Comparison of ENCODE assay signal across 9 cellular contexts in the genomic region with DNA sequence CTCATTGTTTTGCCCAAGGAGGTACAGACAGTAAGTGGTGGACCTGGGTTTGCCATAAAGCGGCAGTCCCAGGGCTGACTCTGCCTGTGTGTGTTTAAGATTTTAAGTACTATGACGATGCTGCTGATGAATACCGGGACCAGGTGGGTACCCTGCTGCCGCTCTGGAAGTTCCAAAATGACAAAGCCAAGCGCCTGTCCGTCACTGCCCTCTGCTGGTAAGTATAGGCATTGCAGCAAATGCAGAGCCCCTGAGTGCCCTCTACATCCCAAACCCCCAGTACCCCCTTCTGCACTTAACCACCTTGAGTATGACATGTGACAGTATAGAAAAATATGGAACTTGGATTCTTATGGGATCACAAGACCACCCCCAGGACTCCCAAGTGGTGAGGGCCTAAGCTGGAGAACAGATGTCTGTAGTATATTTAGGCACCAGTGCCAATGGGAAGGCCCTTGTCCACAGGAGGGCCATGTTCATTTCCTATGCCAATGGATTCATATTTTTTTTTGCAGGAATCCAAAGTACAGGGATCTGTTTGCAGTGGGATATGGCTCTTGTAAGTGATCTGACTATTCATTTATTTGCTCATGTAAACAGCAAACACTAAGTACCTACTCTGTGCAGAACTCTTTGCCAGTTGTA. TPM values are rescaled to one million over a fixed set of nuclear protein-coding genes. Genes with fewer than 3 reads are reported as not detected.
A peak's percentile ranks its signal among the peaks of the same experiment; 100 is the strongest.
DNase-seq lines count a peak whose midpoint lies in the region; ATAC-seq, FAIRE-seq and TF ChIP-seq lines count a peak whose summit lies in the region.
"Had no signal": no experiment of that assay in that cellular context is flagged by ENCODE, and none has a peak within 500 bp of the region (broad histone marks: within the 10 kb centered on the region; RNA-seq: fewer than 3 reads in every experiment).

No MANE protein-coding gene starts in this region.

- H3K14ac ChIP-seq in H1 (ENCODE audit: insufficient read length), result no peak overlapping the region

- 0 out of 7 replicates have a peak, but pooled peaks cover 0 to 3% (median 0%) of the 10 kb centered on the region in 4 experiments for H3K4me1 ChIP-seq in H1 (replicated peaks in 1 of 4; ENCODE audit: control insufficient read depth in 3 of 4, insufficient read depth in 4 of 4, low read length in 3 of 4)

- no peak overlapping the region for H4K5ac ChIP-seq in H1 (ENCODE audit: insufficient read length, low read depth, low read length)

- TF ChIP-seq EP300 in H1 (IDR thresholded peaks at IDR 0.05; ENCODE audit: borderline replicate concordance in 1 of 2, low read depth in 2 of 2, low read length in 2 of 2), result no peak

- no peak overlapping the region for H3K18ac ChIP-seq in H1 (ENCODE audit: extremely low read depth, low read length)

- no peak for TF ChIP-seq POLR2A in H1 (IDR thresholded peaks at IDR 0.05; ENCODE audit: control extremely low read depth in 1 of 2, low read depth in 2 of 2, low read length in 2 of 2)

- H2BK20ac ChIP-seq in H1 (ENCODE audit: low read length), result no peak overlapping the region

- H4K91ac ChIP-seq in H1 (replicated peaks; ENCODE audit: insufficient read length, low read length), result no peak overlapping the region

- H2AK5ac ChIP-seq in H1 (ENCODE audit: low read depth, low read length), result no peak overlapping the region

- ATAC-seq in GM21447 (IDR thresholded peaks at IDR 0.05; ENCODE audit: unreplicated experiment) (peak; percentile 55), GM21723 (IDR thresholded peaks at IDR 0.05; ENCODE audit: unreplicated experiment) (no peak)
- ATAC-seq in naive thymus-derived CD8-positive, alpha-beta T cell, result peak; percentile 77 to 82
- peak; percentile 76 for ATAC-seq in stimulated activated memory B cell treated with anti-CD40 and anti-IgM and Interleukin-4, amounts not matched to agents 10 μg/mL and 1 μg/mL and 100 μg/mL, for 72 hours

- POLR2A ChIA-PET in H1 (lab: Charles Lee; ENCODE audit: partially characterized antibody), result no interaction called here
- POLR2A ChIA-PET in naive thymus-derived CD8-positive, alpha-beta T cell (lab: Charles Lee), result no interaction called here

- TF ChIP-seq CTCF in H1 (IDR thresholded peaks at IDR 0.05; ENCODE audit: control extremely low read depth in 1 of 3, insufficient read depth in 1 of 3, low read depth in 1 of 3, low read length in 3 of 3), result peak; percentile 90 to 97 (median 96)

- H3K9me3 ChIP-seq in H1 (ENCODE audit: insufficient read depth in 2 of 2, low read depth in 1 of 2, low read length in 1 of 2), result no peaks in the 10 kb centered on the region

- H3K4me3 ChIP-seq in H1 (ENCODE audit: extremely low read depth in 1 of 4, insufficient read depth in 2 of 4, low read depth in 3 of 4, low read length in 4 of 4), result no peak overlapping the region

- no peak overlapping the region for H3K27ac Mint-ChIP-seq in naive thymus-derived CD8-positive, alpha-beta T cell
- H3K27ac Mint-ChIP-seq in stimulated activated memory B cell treated with anti-CD40 and anti-IgM and Interleukin-4, amounts not matched to agents 10 μg/mL and 1 μg/mL and 100 μg/mL, for 72 hours, result no peak overlapping the region
- H3K27ac Mint-ChIP-seq: stimulated activated naive CD8-positive, alpha-beta T cell treated with anti-CD3 and anti-CD28 coated beads, Interleukin-15, Interleukin-2, amounts not matched to agents 100 ng/mL and 50 ng/mL, for 24 hours had no signal

- no peak overlapping the region for H3K23ac ChIP-seq in H1 (ENCODE audit: insufficient read length)

- H3K27me3 Mint-ChIP-seq in naive thymus-derived CD8-positive, alpha-beta T cell, result peaks cover 4 to 31% (median 12%) of the 10 kb centered on the region in 5 donors
- H3K27me3 Mint-ChIP-seq in stimulated activated memory B cell treated with anti-CD40 and anti-IgM and Interleukin-4, amounts not matched to agents 10 μg/mL and 1 μg/mL and 100 μg/mL, for 72 hours, result peaks cover 43% of the 10 kb centered on the region

- 12% methylated on average over 6 of the region's 6 CpGs; no CpG with 5 or more reads in 1 of the 2 experiments for WGBS in H1 (ENCODE audit: extremely low coverage in 1 of 2, insufficient coverage in 1 of 2, insufficient read length in 1 of 2, insufficient replicate concordance in 2 of 2, low coverage in 1 of 2, low lambda C conversion rate in 2 of 2, missing lambda C conversion rate in 1 of 2), 2 experiments

- H3K56ac ChIP-seq in H1 (replicated peaks; ENCODE audit: insufficient read length, low read depth, low read length), result no peak overlapping the region

- no peak overlapping the region for H3K4me3 Mint-ChIP-seq in naive thymus-derived CD8-positive, alpha-beta T cell
- no peak overlapping the region for H3K4me3 Mint-ChIP-seq in stimulated activated memory B cell treated with anti-CD40 and anti-IgM and Interleukin-4, amounts not matched to agents 10 μg/mL and 1 μg/mL and 100 μg/mL, for 72 hours
- H3K4me3 Mint-ChIP-seq: stimulated activated naive CD8-positive, alpha-beta T cell treated with anti-CD3 and anti-CD28 coated beads, Interleukin-15, Interleukin-2, amounts not matched to agents 100 ng/mL and 50 ng/mL, for 24 hours had no signal

- peaks cover 0 to 2% (median 0%) of the 10 kb centered on the region in 3 donors for H3K36me3 Mint-ChIP-seq in naive thymus-derived CD8-positive, alpha-beta T cell
- H3K36me3 Mint-ChIP-seq in stimulated activated memory B cell treated with anti-CD40 and anti-IgM and Interleukin-4, amounts not matched to agents 10 μg/mL and 1 μg/mL and 100 μg/mL, for 72 hours, result no peaks in the 10 kb centered on the region

- H3K79me2 ChIP-seq in H1 (ENCODE audit: control insufficient read depth in 1 of 2, insufficient read depth in 2 of 2, low read length in 2 of 2), result no peaks in the 10 kb centered on the region

- no peaks in the 10 kb centered on the region for H3K79me1 ChIP-seq in H1 (ENCODE audit: low read depth, low read length)

- H3K27me3 ChIP-seq in H1 (replicated peaks in 1 of 4; ENCODE audit: control insufficient read depth in 3 of 4, extremely low read depth in 1 of 4, insufficient read depth in 3 of 4, low read length in 3 of 4), result no peaks in the 10 kb centered on the region; a peak in 1 of 7 replicates

- H4K8ac ChIP-seq in H1 (ENCODE audit: extremely low read depth, insufficient read depth, low read length), result no peak overlapping the region

- peak; percentile 75 for FAIRE-seq in H1 (lab: Jason Lieb, UNC)

- H3K4me2 ChIP-seq in H1 (ENCODE audit: insufficient read depth in 1 of 2, low read depth in 2 of 2, low read length in 2 of 2), result no peak overlapping the region

- H3K4me1 Mint-ChIP-seq in naive thymus-derived CD8-positive, alpha-beta T cell, result peaks cover 0 to 2% (median 0%) of the 10 kb centered on the region in 4 donors
- no peaks in the 10 kb centered on the region for H3K4me1 Mint-ChIP-seq in stimulated activated memory B cell treated with anti-CD40 and anti-IgM and Interleukin-4, amounts not matched to agents 10 μg/mL and 1 μg/mL and 100 μg/mL, for 72 hours

- H3K9ac ChIP-seq in H1 (replicated peaks in 1 of 4; ENCODE audit: extremely low read depth in 1 of 4, low read depth in 3 of 4, low read length in 3 of 4), result no peak overlapping the region

- no peaks in the 10 kb centered on the region for H3K36me3 ChIP-seq in H1 (ENCODE audit: control insufficient read depth in 2 of 4, insufficient read depth in 4 of 4, low read length in 3 of 4)

- H2BK15ac ChIP-seq in H1 (ENCODE audit: low read length), result no peak overlapping the region

- H4K20me1 ChIP-seq in H1 (replicated peaks in 1 of 2; ENCODE audit: control insufficient read depth in 1 of 2, insufficient read depth in 2 of 2, low read length in 2 of 2), result no peaks in the 10 kb centered on the region

- TF ChIP-seq RAD21 in H1 (IDR thresholded peaks at IDR 0.05 in 1 of 2, conservative IDR thresholded peaks at IDR 0.05 in 1 of 2; ENCODE audit: low read depth in 2 of 2, low read length in 2 of 2), result peak; percentile 92 to 93

- H2AFZ ChIP-seq in H1 (ENCODE audit: low read length), result no peak overlapping the region

- no peak overlapping the region for H3K27ac ChIP-seq in H1 (ENCODE audit: low read depth, low read length)

- no peak overlapping the region for H2BK5ac ChIP-seq in H1 (ENCODE audit: low read depth, low read length)

- H3K9me3 Mint-ChIP-seq in naive thymus-derived CD8-positive, alpha-beta T cell, result no peaks in the 10 kb centered on the region
- no peaks in the 10 kb centered on the region for H3K9me3 Mint-ChIP-seq in stimulated activated memory B cell treated with anti-CD40 and anti-IgM and Interleukin-4, amounts not matched to agents 10 μg/mL and 1 μg/mL and 100 μg/mL, for 72 hours
- H3K9me3 Mint-ChIP-seq: stimulated activated naive CD8-positive, alpha-beta T cell treated with anti-CD3 and anti-CD28 coated beads, Interleukin-15, Interleukin-2, amounts not matched to agents 100 ng/mL and 50 ng/mL, for 24 hours had no signal

- CTCF ChIA-PET in H1 (lab: Charles Lee; ENCODE audit: partially characterized antibody), result interaction anchor here (0.7 to 8.8 kb wide), 47 partner anchors 10 to 166 kb away, joined by 3 to 114 read pairs (median 5); a partner anchor contains a TSS

- H3K4ac ChIP-seq in H1 (replicated peaks; ENCODE audit: insufficient read length, low read depth, low read length), result no peak overlapping the region

- no peaks in the 10 kb centered on the region for H3K23me2 ChIP-seq in H1 (ENCODE audit: low read depth, low read length)

- H2BK12ac ChIP-seq in H1 (ENCODE audit: low read depth, low read length), result no peak overlapping the region

- no peak overlapping the region for H2BK120ac ChIP-seq in H1 (replicated peaks; ENCODE audit: low read depth, low read length)

- DNase-seq in Ammon's horn (ENCODE audit: low spot score), result peak; percentile 72
- peak; percentile 27 for DNase-seq in NCI-H460 (ENCODE audit: extremely low read depth, low read depth)
- peak; percentile 23 to 60 for DNase-seq in activated CD8-positive, alpha-beta memory T cell treated with anti-CD3 and anti-CD28 coated beads for 1 hour (ENCODE audit: extremely low read depth in 1 of 2, low read depth in 1 of 2)
- DNase-seq in H1 (ENCODE audit: low read depth in 1 of 2, low spot score in 2 of 2), result peak in 1 of 2 experiments; percentile 91
- DNase-seq in naive thymus-derived CD8-positive, alpha-beta T cell, result peak; percentile 50 to 81 (median 70)

RNA-seq across cellular contexts. Expression of a gene that starts 22.0 kb away (rescaled TPM):
- not detected in 2 replicates for total RNA-seq in NCI-H460 (2014; rRNA removed; shearing (Covaris generic))
- not detected in 2 replicates for polyA plus RNA-seq in NCI-H460 (2014; cell fraction: nucleus; rRNA removed)
- total RNA-seq in H1 (2021; fragmentation: NEBNext Ultra II Directional; extraction: Animal tissue kit (Norgen Biotek cat#: 25700)), result 12.2 and 14.1 TPM in 2 replicates
- polyA plus RNA-seq in H1 (2011; rRNA removed), result 49.4 and 60.4 TPM in 2 replicates
- polyA plus RNA-seq in H1 (2011; cell fraction: cytosol; rRNA removed), result 29.2 TPM
- 23.2 TPM for polyA plus RNA-seq in H1 (2011; cell fraction: nucleus; rRNA removed)
- 9.7 to 24.6 TPM (median 19.1 TPM) in 4 replicates for polyA plus RNA-seq in H1 (2012, experiment 1 of 2)
- polyA plus RNA-seq in H1 (2012, experiment 2 of 2), result 20.1 TPM
- 15.4 TPM for polyA plus RNA-seq in H1 (2013, experiment 1 of 2)
- polyA plus RNA-seq in H1 (2013, experiment 2 of 2), result 15.5 TPM
- 3.8 and 8.2 TPM in 2 replicates for polyA minus RNA-seq in H1 (2011; rRNA and poly(A)+ RNA removed)
- 6.1 TPM for polyA minus RNA-seq in H1 (2011; cell fraction: cytosol; rRNA and poly(A)+ RNA removed)
- 7.1 TPM for polyA minus RNA-seq in H1 (2011; cell fraction: nucleus; rRNA and poly(A)+ RNA removed)
- under 1 TPM in 1 of 2 experiments, not detected in 1; 0.36 TPM for total RNA-seq in naive thymus-derived CD8-positive, alpha-beta T cell
- under 1 TPM; 0.19 to 0.24 (median 0.21) TPM for polyA plus RNA-seq in naive thymus-derived CD8-positive, alpha-beta T cell

RNA-seq across cellular contexts. Expression of a gene that starts 42.1 kb away (rescaled TPM):
- 0.25 TPM in 1 of 2 replicates, not detected in the other for total RNA-seq in NCI-H460 (2014; rRNA removed; shearing (Covaris generic))
- polyA plus RNA-seq in NCI-H460 (2014; cell fraction: nucleus; rRNA removed), result 0.35 TPM in 1 of 2 replicates, not detected in the other
- 0.37 and 1.1 TPM in 2 replicates for total RNA-seq in H1 (2021; fragmentation: NEBNext Ultra II Directional; extraction: Animal tissue kit (Norgen Biotek cat#: 25700))
- 0.35 and 0.54 TPM in 2 replicates for polyA plus RNA-seq in H1 (2011; rRNA removed)
- 0.54 TPM for polyA plus RNA-seq in H1 (2011; cell fraction: cytosol; rRNA removed)
- polyA plus RNA-seq in H1 (2011; cell fraction: nucleus; rRNA removed), result 2.5 TPM
- 0.36 to 1.1 TPM (median 0.81 TPM) in 4 replicates for polyA plus RNA-seq in H1 (2012, experiment 1 of 2)
- not detected for polyA plus RNA-seq in H1 (2012, experiment 2 of 2)
- polyA plus RNA-seq in H1 (2013, experiment 1 of 2), result 0.24 TPM
- 0.13 TPM for polyA plus RNA-seq in H1 (2013, experiment 2 of 2)
- 0.32 and 1.1 TPM in 2 replicates for polyA minus RNA-seq in H1 (2011; rRNA and poly(A)+ RNA removed)
- polyA minus RNA-seq in H1 (2011; cell fraction: cytosol; rRNA and poly(A)+ RNA removed), result not detected
- 1.00 TPM for polyA minus RNA-seq in H1 (2011; cell fraction: nucleus; rRNA and poly(A)+ RNA removed)
- total RNA-seq in naive thymus-derived CD8-positive, alpha-beta T cell, result not detected
- polyA plus RNA-seq in naive thymus-derived CD8-positive, alpha-beta T cell, result not detected

RNA-seq across cellular contexts. Expression of a gene that starts 42.4 kb away (rescaled TPM):
- total RNA-seq in NCI-H460 (2014; rRNA removed; shearing (Covaris generic)), result 7.7 and 9.3 TPM in 2 replicates
- polyA plus RNA-seq in NCI-H460 (2014; cell fraction: nucleus; rRNA removed), result 13.6 and 16.0 TPM in 2 replicates
- 10.4 and 10.6 TPM in 2 replicates for total RNA-seq in H1 (2021; fragmentation: NEBNext Ultra II Directional; extraction: Animal tissue kit (Norgen Biotek cat#: 25700))
- 7.7 and 8.8 TPM in 2 replicates for polyA plus RNA-seq in H1 (2011; rRNA removed)
- polyA plus RNA-seq in H1 (2011; cell fraction: cytosol; rRNA removed), result 7.7 TPM
- 12.6 TPM for polyA plus RNA-seq in H1 (2011; cell fraction: nucleus; rRNA removed)
- polyA plus RNA-seq in H1 (2012, experiment 1 of 2), result 8.5 to 12.2 TPM (median 10.2 TPM) in 4 replicates
- polyA plus RNA-seq in H1 (2012, experiment 2 of 2), result 10.0 TPM
- 5.1 TPM for polyA plus RNA-seq in H1 (2013, experiment 1 of 2)
- polyA plus RNA-seq in H1 (2013, experiment 2 of 2), result 5.1 TPM
- 5.2 and 7.2 TPM in 2 replicates for polyA minus RNA-seq in H1 (2011; rRNA and poly(A)+ RNA removed)
- polyA minus RNA-seq in H1 (2011; cell fraction: cytosol; rRNA and poly(A)+ RNA removed), result 5.6 TPM
- 3.5 TPM for polyA minus RNA-seq in H1 (2011; cell fraction: nucleus; rRNA and poly(A)+ RNA removed)
- 10 to 100 TPM; 18.4 to 18.5 TPM for total RNA-seq in naive thymus-derived CD8-positive, alpha-beta T cell
- 1 to 10 TPM in 1 of 3 donors, under 1 TPM in 2; 0.59 to 1.1 (median 0.67) TPM for polyA plus RNA-seq in naive thymus-derived CD8-positive, alpha-beta T cell
